In the genomic region with DNA sequence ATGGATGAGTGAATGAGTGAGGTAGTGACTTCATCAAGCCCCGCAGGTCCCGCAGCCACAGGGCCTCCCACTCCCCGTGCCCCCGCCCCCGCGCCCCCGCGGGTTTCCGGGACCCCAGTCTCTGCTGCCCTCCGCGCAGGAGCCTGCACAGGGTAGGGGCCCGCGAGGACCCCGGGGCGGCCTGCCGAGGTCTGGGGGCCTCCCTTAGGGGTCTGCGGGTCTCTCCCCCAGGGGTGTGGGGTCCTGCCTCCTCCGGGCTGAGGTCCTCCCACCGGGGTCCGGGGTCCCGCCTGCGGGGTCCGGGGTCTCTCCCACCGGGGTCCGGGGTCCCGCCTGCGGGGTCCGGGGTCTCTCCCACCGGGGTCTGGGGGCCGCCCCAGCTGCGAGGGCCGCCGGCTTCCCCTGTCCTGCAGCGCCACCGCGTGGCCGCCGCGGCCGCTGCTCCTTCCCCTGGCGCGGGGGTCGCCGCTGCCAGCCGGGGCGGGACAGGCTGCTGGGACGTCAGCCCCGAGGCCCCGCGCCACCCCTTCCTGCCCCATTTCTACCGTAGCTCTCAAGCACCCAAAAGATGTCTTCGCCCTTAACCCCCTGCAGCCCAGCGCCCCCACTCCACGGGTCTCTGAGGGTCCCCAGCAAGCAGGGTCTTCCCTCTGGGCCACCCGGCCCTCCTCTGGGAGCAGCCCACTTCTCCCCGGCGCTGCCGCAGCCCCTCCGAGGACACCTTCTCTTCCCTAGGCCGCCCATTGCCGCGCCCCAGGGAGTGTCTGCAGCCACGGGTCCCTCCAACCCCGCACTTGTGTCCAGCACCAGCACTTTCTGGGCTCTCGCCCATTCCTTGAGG, we compare ENCODE assay signal across 8 cellular contexts. TPM values are rescaled to one million over a fixed set of nuclear protein-coding genes. Genes with fewer than 3 reads are reported as not detected.
DNase-seq lines count a peak whose midpoint lies in the region; ATAC-seq and TF ChIP-seq lines count a peak whose summit lies in the region.

No MANE protein-coding gene starts in this region.

- no peaks in the 10 kb centered on the region for H3K9me3 Mint-ChIP-seq in mesothelial cell of epicardium

- no peaks in the 10 kb centered on the region for H3K36me3 ChIP-seq in SJCRH30

- peaks cover 28% of the 10 kb centered on the region for H3K27me3 Mint-ChIP-seq in mesothelial cell of epicardium (ENCODE audit: low read depth)

- H3K4me1 Mint-ChIP-seq in mesothelial cell of epicardium, result peaks cover 5% of the 10 kb centered on the region

- no peak overlapping the region for H3K27ac ChIP-seq in SJCRH30

- ATAC-seq in GM18868 (IDR thresholded peaks at IDR 0.05; ENCODE audit: unreplicated experiment) (no peak), GM18873 (IDR thresholded peaks at IDR 0.05; ENCODE audit: low FRiP score, unreplicated experiment) (no peak)

- peak in 2 of 3 experiments; percentile 25 to 32 for DNase-seq in NCI-H1417 (lab: John Stamatoyannopoulos, UW)
- no peak for DNase-seq in NCI-H1417 treated with DMSO at 0.1 percent for 48 hours (lab: John Stamatoyannopoulos, UW)
- DNase-seq in SJCRH30, result peak in 1 of 2 experiments; percentile 75
- no peak for DNase-seq in cardiac fibroblast (ENCODE audit: low read depth in 2 of 2)
- DNase-seq in mesothelial cell of epicardium (ENCODE audit: low spot score in 2 of 2, unreplicated experiment in 2 of 2), result peak; percentile 54 to 75
- no peak for DNase-seq in NCI-H146 (lab: John Stamatoyannopoulos, UW)

- H3K4me3 ChIP-seq in SJCRH30, result peak overlapping the region; percentile 27
- H3K4me3 ChIP-seq in cardiac fibroblast (replicated peaks in 1 of 2; ENCODE audit: low read depth in 2 of 2, low read length in 2 of 2), result no peak overlapping the region

- H3K9me3 ChIP-seq in SJCRH30 (replicated peaks), result peaks cover 3% of the 10 kb centered on the region

- H3K4me1 ChIP-seq in SJCRH30, result peaks cover 13% of the 10 kb centered on the region

- peak overlapping the region; percentile 37 for H3K4me3 Mint-ChIP-seq in mesothelial cell of epicardium

- peak; percentile 6 for TF ChIP-seq CTCF in cardiac fibroblast (IDR thresholded peaks at IDR 0.05; ENCODE audit: low read depth, low read length)
- peak; percentile 84 for TF ChIP-seq CTCF in mesothelial cell of epicardium (IDR thresholded peaks at IDR 0.05; ENCODE audit: unreplicated experiment)

- no peaks in the 10 kb centered on the region for H3K36me3 Mint-ChIP-seq in mesothelial cell of epicardium

- no peak overlapping the region for H3K27ac Mint-ChIP-seq in mesothelial cell of epicardium

- H3K27me3 ChIP-seq in SJCRH30, result 0 out of 2 replicates have a peak, but pooled peaks cover 6% of the 10 kb centered on the region

RNA-seq across cellular contexts. Expression of gene CHMP6, which starts 10.4 kb away (rescaled TPM):
- 23.5 and 27.6 TPM in 2 replicates for total RNA-seq in SJCRH30 (2014; rRNA removed; shearing (Covaris generic))
- total RNA-seq in mesothelial cell of epicardium, result 23.1 to 26.9 TPM (median 26.5 TPM) in 3 replicates

RNA-seq across cellular contexts. Expression of gene BAIAP2, which starts 53.7 kb away (rescaled TPM):
- 22.1 and 26.0 TPM in 2 replicates for total RNA-seq in SJCRH30 (2014; rRNA removed; shearing (Covaris generic))
- 46.5 to 48.9 TPM (median 47.6 TPM) in 3 replicates for total RNA-seq in mesothelial cell of epicardium

Comparison
In these comparisons a context has a peak if more than half of its experiments do, and no peak if none do; other contexts are left out.
1. DNase-seq: peak in NCI-H1417 (2 of 3) and mesothelial cell of epicardium (2 of 2); none in NCI-H1417 treated with DMSO at 0.1 percent for 48 hours (single experiment), cardiac fibroblast (0 of 2) and NCI-H146 (single experiment).